11 cellular contexts compared by ENCODE assay signal in the genomic region with DNA sequence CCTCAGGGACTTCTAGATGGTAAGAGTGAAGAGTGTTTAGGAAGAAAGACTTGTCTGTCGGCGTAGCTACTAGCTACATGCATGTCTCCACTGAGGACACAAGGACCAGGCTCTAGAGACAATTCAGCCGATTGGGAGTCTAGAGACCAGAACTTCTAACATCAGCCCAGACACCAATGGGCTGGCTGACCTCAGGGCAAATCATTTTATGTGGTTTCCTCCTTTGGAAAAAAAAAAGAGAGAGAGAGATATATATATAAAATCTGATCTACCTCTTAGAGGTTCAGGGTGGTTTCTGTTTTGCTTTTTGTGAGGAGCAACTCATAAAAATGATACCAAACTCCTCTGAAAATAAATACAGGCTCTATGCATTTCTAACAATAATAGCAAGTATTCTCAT.
DNase-seq lines count a peak whose midpoint lies in the region; ATAC-seq and TF ChIP-seq lines count a peak whose summit lies in the region.
"Had no signal": no experiment of that assay in that cellular context is flagged by ENCODE, and none has a peak within 500 bp of the region (broad histone marks: within the 10 kb centered on the region; RNA-seq: fewer than 3 reads in every experiment).

No MANE protein-coding gene starts in this region.

- peaks cover 13% of the 10 kb centered on the region for H3K27me3 Mint-ChIP-seq in activated T-helper 17 cell treated with anti-CD3 and anti-CD28 coated beads, Interleukin-2, amount 50 U/mL, for 72 hours

- no peaks in the 10 kb centered on the region for H3K9me3 ChIP-seq in spleen
- H3K9me3 ChIP-seq: breast epithelium, upper lobe of right lung had no signal

- 46 to 67% (median 58%) methylated on average over 3 of the region's 3 CpGs for WGBS in spleen, 5 donors

- H3K4me1 ChIP-seq in foreskin keratinocyte (no peaks in the 10 kb centered on the region), spleen (peaks cover 0 to 23% (median 10%) of the 10 kb centered on the region in 6 donors)
- H3K4me1 ChIP-seq: breast epithelium, upper lobe of right lung had no signal

- no peaks in the 10 kb centered on the region for H3K36me3 Mint-ChIP-seq in activated T-helper 17 cell treated with anti-CD3 and anti-CD28 coated beads, Interleukin-2, amount 50 U/mL, for 72 hours (ENCODE audit: low read depth)

- peaks cover 27% of the 10 kb centered on the region for H3K4me1 Mint-ChIP-seq in activated T-helper 17 cell treated with anti-CD3 and anti-CD28 coated beads, Interleukin-2, amount 50 U/mL, for 72 hours

- DNase-seq in hippocampal formation (lab: John Stamatoyannopoulos, UW) = no peak
- DNase-seq in foreskin keratinocyte = no peak
- DNase-seq in spleen = no peak
- DNase-seq: upper lobe of right lung had no signal

- H3K27ac ChIP-seq in foreskin keratinocyte (no peak overlapping the region), spleen (peak overlapping the region in 3 of 8 donors; percentile 34 to 71 (median 62))
- H3K27ac ChIP-seq: breast epithelium, upper lobe of right lung had no signal

- H3K9me3 Mint-ChIP-seq in activated T-helper 17 cell treated with anti-CD3 and anti-CD28 coated beads, Interleukin-2, amount 50 U/mL, for 72 hours = no peaks in the 10 kb centered on the region

- peak overlapping the region in 1 of 8 donors; percentile 16 for H3K4me3 ChIP-seq in spleen
- H3K4me3 ChIP-seq: breast epithelium, upper lobe of right lung had no signal

- intact Hi-C loops in spleen (cut with DNase I; ENCODE audit: low total_unique reads) = no loop called here

- TF ChIP-seq POLR2A in GM18505 (IDR thresholded peaks at IDR 0.05; ENCODE audit: borderline replicate concordance, extremely low read depth, insufficient read depth, insufficient read length) (no peak), spleen (IDR thresholded peaks at IDR 0.05) (no peak)

- H3K36me3 ChIP-seq in spleen = no peaks in the 10 kb centered on the region
- H3K36me3 ChIP-seq: breast epithelium, upper lobe of right lung had no signal

- ATAC-seq in GM18505 (IDR thresholded peaks at IDR 0.05; ENCODE audit: unreplicated experiment) (peak; percentile 30), GM21390 (IDR thresholded peaks at IDR 0.05; ENCODE audit: unreplicated experiment) (peak; percentile 40), HG03108 (IDR thresholded peaks at IDR 0.05; ENCODE audit: unreplicated experiment) (peak; percentile 28), esophagus mucosa (no peak), foreskin keratinocyte (no peak)
- peak; percentile 68 for ATAC-seq in activated T-helper 17 cell treated with anti-CD3 and anti-CD28 coated beads, Interleukin-2, amount 50 U/mL, for 72 hours (replicated peaks)
- ATAC-seq: HepG2, upper lobe of right lung had no signal

- H3K27ac Mint-ChIP-seq in activated T-helper 17 cell treated with anti-CD3 and anti-CD28 coated beads, Interleukin-2, amount 50 U/mL, for 72 hours = peak overlapping the region; percentile 75

- H3K27me3 ChIP-seq in foreskin keratinocyte (peaks cover 6% of the 10 kb centered on the region), spleen (replicated peaks in 1 of 7) (peaks cover 0 to under 1% (median 0%) of the 10 kb centered on the region in 7 donors)
- H3K27me3 ChIP-seq: breast epithelium, upper lobe of right lung had no signal

- peak overlapping the region; percentile 63 for H3K4me3 Mint-ChIP-seq in activated T-helper 17 cell treated with anti-CD3 and anti-CD28 coated beads, Interleukin-2, amount 50 U/mL, for 72 hours

- TF ChIP-seq CTCF in foreskin keratinocyte (conservative IDR thresholded peaks at IDR 0.05) (no peak), spleen (IDR thresholded peaks at IDR 0.05 in 8 of 11, conservative IDR thresholded peaks at IDR 0.05 in 3 of 11) (no peak)

Comparison
In these comparisons a context has a peak if more than half of its experiments do, and no peak if none do; other contexts are left out.
1. ATAC-seq: peak in GM18505 (single experiment), GM21390 (single experiment), HG03108 (single experiment) and activated T-helper 17 cell treated with anti-CD3 and anti-CD28 coated beads, Interleukin-2, amount 50 U/mL, for 72 hours (single experiment); none in esophagus mucosa (single experiment) and foreskin keratinocyte (single experiment).